In genomic region chr18:59877366-59877765, GRCh38 we compare ENCODE assay signal across 1 cellular context.
TF ChIP-seq lines count a peak whose summit lies in the region.

No MANE protein-coding gene starts in this region.

TF ChIP-seq in IMR-90, 13 proteins besides CTCF, POLR2A, EP300 and RAD21 (continued from another document):
- TF ChIP-seq MAZ (IDR thresholded peaks at IDR 0.05; ENCODE audit: borderline replicate concordance, low read depth, low read length) (no peak), SMC3 (IDR thresholded peaks at IDR 0.05; ENCODE audit: low read depth, low read length) (no peak), MXI1 (IDR thresholded peaks at IDR 0.05; ENCODE audit: borderline replicate concordance, low read depth, low read length) (no peak), BHLHE40 (IDR thresholded peaks at IDR 0.05; ENCODE audit: low read depth, low read length) (no peak), RFX5 (IDR thresholded peaks at IDR 0.05; ENCODE audit: low read depth, low read length) (no peak)
